In genomic region chr20:38472513-38473352, GRCh38 we compare ENCODE assay signal across 1 cellular context.
TF ChIP-seq lines count a peak whose summit lies in the region.

Gene RALGAPB, plus strand, starts transcription at chr20:38472843. Its CDS starts 15,590 bp downstream, at chr20:38488433.

TF ChIP-seq in HepG2, 621 proteins besides CTCF, POLR2A, EP300 and RAD21 (continued from another document and continues in another):
- TF ChIP-seq, protein P1, sequence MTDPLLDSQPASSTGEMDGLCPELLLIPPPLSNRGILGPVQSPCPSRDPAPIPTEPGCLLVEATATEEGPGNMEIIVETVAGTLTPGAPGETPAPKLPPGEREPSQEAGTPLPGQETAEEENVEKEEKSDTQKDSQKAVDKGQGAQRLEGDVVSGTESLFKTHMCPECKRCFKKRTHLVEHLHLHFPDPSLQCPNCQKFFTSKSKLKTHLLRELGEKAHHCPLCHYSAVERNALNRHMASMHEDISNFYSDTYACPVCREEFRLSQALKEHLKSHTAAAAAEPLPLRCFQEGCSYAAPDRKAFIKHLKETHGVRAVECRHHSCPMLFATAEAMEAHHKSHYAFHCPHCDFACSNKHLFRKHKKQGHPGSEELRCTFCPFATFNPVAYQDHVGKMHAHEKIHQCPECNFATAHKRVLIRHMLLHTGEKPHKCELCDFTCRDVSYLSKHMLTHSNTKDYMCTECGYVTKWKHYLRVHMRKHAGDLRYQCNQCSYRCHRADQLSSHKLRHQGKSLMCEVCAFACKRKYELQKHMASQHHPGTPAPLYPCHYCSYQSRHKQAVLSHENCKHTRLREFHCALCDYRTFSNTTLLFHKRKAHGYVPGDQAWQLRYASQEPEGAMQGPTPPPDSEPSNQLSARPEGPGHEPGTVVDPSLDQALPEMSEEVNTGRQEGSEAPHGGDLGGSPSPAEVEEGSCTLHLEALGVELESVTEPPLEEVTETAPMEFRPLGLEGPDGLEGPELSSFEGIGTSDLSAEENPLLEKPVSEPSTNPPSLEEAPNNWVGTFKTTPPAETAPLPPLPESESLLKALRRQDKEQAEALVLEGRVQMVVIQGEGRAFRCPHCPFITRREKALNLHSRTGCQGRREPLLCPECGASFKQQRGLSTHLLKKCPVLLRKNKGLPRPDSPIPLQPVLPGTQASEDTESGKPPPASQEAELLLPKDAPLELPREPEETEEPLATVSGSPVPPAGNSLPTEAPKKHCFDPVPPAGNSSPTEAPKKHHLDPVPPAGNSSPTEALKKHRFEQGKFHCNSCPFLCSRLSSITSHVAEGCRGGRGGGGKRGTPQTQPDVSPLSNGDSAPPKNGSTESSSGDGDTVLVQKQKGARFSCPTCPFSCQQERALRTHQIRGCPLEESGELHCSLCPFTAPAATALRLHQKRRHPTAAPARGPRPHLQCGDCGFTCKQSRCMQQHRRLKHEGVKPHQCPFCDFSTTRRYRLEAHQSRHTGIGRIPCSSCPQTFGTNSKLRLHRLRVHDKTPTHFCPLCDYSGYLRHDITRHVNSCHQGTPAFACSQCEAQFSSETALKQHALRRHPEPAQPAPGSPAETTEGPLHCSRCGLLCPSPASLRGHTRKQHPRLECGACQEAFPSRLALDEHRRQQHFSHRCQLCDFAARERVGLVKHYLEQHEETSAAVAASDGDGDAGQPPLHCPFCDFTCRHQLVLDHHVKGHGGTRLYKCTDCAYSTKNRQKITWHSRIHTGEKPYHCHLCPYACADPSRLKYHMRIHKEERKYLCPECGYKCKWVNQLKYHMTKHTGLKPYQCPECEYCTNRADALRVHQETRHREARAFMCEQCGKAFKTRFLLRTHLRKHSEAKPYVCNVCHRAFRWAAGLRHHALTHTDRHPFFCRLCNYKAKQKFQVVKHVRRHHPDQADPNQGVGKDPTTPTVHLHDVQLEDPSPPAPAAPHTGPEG (CRISPR knock-in tag; IDR thresholded peaks at IDR 0.05), result peak; percentile 66
- TF ChIP-seq HOXA9 (CRISPR knock-in tag; IDR thresholded peaks at IDR 0.05; ENCODE audit: borderline replicate concordance) (no peak), NFE2L2 (IDR thresholded peaks at IDR 0.05; ENCODE audit: low read length) (no peak), SRF (IDR thresholded peaks at IDR 0.05; ENCODE audit: low read depth, low read length) (no peak), SYNCRIP (IDR thresholded peaks at IDR 0.05; ENCODE audit: insufficient read depth, low read depth, low read length) (no peak), STAT5B (CRISPR knock-in tag; IDR thresholded peaks at IDR 0.05) (peak; percentile 70), ZNF484 (CRISPR knock-in tag; IDR thresholded peaks at IDR 0.05; ENCODE audit: borderline replicate concordance, low read depth) (no peak), FOXJ3 (CRISPR knock-in tag; IDR thresholded peaks at IDR 0.05; ENCODE audit: borderline replicate concordance) (peak; percentile 71; the same call in 1 of the 2 replicates), RFX5 (IDR thresholded peaks at IDR 0.05; ENCODE audit: low read depth, low read length) (no peak), THAP11 (CRISPR knock-in tag; IDR thresholded peaks at IDR 0.05) (peak; percentile 95), PLRG1 (conservative IDR thresholded peaks at IDR 0.05) (no peak), RORA (CRISPR knock-in tag; IDR thresholded peaks at IDR 0.05) (no peak), TSC22D2 (CRISPR knock-in tag; IDR thresholded peaks at IDR 0.05; ENCODE audit: borderline replicate concordance) (peak; percentile 91; the same call in 1 of the 2 replicates), CHCHD3 (CRISPR knock-in tag; IDR thresholded peaks at IDR 0.05) (no peak), KMT2B (CRISPR knock-in tag; IDR thresholded peaks at IDR 0.05) (peak; percentile 94), MBNL3 (CRISPR knock-in tag; conservative IDR thresholded peaks at IDR 0.05) (no peak), ZNF451 (CRISPR knock-in tag; IDR thresholded peaks at IDR 0.05) (peak; percentile 57; the same call in 1 of the 2 replicates), ZNF468 (CRISPR knock-in tag; IDR thresholded peaks at IDR 0.05) (no peak), ZNF577 (CRISPR knock-in tag; IDR thresholded peaks at IDR 0.05; ENCODE audit: borderline replicate concordance, low read depth) (no peak), NCOR1 (IDR thresholded peaks at IDR 0.05; ENCODE audit: borderline replicate concordance, low read length) (no peak; the same call in 1 of the 2 replicates), RCOR2 (CRISPR knock-in tag; IDR thresholded peaks at IDR 0.05) (peak; percentile 37), GTF2F1 (IDR thresholded peaks at IDR 0.05; ENCODE audit: low read length) (no peak), ATF1 (CRISPR knock-in tag; IDR thresholded peaks at IDR 0.05) (no peak), MIER3 (CRISPR knock-in tag; IDR thresholded peaks at IDR 0.05; ENCODE audit: borderline replicate concordance) (peak; percentile 93), ARNT2 (CRISPR knock-in tag; IDR thresholded peaks at IDR 0.05; ENCODE audit: low read depth) (peak; percentile 87; the same call in 1 of the 2 replicates), KDM4B (CRISPR knock-in tag; IDR thresholded peaks at IDR 0.05) (peak; percentile 87; the same call in 1 of the 2 replicates), ZNF660 (CRISPR knock-in tag; IDR thresholded peaks at IDR 0.05; ENCODE audit: borderline replicate concordance, low read depth) (no peak), CC2D1A (CRISPR knock-in tag; IDR thresholded peaks at IDR 0.05) (0 out of 2 replicates have a peak, but pooled peaks have one; percentile 9), DR1 (CRISPR knock-in tag; IDR thresholded peaks at IDR 0.05) (peak; percentile 89; the same call in 1 of the 2 replicates), GABPB1 (CRISPR knock-in tag; IDR thresholded peaks at IDR 0.05) (peak; percentile 95), FOXK1 (CRISPR knock-in tag; IDR thresholded peaks at IDR 0.05; ENCODE audit: borderline replicate concordance, low read depth) (0 out of 2 replicates have a peak, but pooled peaks have one; percentile 85), ZNF558 (CRISPR knock-in tag; IDR thresholded peaks at IDR 0.05; ENCODE audit: borderline replicate concordance) (no peak; the same call in 1 of the 2 replicates), SRSF1 (optimal IDR thresholded peaks at IDR 0.05; ENCODE audit: low read depth, low read length) (no peak), SUZ12 (IDR thresholded peaks at IDR 0.05; ENCODE audit: low read depth, low read length) (no peak), ZNF33A (CRISPR knock-in tag; IDR thresholded peaks at IDR 0.05; ENCODE audit: borderline replicate concordance) (no peak), SNAI1 (CRISPR knock-in tag; IDR thresholded peaks at IDR 0.05; ENCODE audit: borderline replicate concordance) (no peak), ZBTB8A (CRISPR knock-in tag; IDR thresholded peaks at IDR 0.05; ENCODE audit: borderline replicate concordance, low read depth) (no peak)
- TF ChIP-seq, protein P2, sequence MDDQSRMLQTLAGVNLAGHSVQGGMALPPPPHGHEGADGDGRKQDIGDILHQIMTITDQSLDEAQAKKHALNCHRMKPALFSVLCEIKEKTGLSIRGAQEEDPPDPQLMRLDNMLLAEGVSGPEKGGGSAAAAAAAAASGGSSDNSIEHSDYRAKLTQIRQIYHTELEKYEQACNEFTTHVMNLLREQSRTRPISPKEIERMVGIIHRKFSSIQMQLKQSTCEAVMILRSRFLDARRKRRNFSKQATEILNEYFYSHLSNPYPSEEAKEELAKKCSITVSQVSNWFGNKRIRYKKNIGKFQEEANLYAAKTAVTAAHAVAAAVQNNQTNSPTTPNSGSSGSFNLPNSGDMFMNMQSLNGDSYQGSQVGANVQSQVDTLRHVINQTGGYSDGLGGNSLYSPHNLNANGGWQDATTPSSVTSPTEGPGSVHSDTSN (CRISPR knock-in tag; IDR thresholded peaks at IDR 0.05; ENCODE audit: borderline replicate concordance), result no peak
- TF ChIP-seq, protein P3, sequence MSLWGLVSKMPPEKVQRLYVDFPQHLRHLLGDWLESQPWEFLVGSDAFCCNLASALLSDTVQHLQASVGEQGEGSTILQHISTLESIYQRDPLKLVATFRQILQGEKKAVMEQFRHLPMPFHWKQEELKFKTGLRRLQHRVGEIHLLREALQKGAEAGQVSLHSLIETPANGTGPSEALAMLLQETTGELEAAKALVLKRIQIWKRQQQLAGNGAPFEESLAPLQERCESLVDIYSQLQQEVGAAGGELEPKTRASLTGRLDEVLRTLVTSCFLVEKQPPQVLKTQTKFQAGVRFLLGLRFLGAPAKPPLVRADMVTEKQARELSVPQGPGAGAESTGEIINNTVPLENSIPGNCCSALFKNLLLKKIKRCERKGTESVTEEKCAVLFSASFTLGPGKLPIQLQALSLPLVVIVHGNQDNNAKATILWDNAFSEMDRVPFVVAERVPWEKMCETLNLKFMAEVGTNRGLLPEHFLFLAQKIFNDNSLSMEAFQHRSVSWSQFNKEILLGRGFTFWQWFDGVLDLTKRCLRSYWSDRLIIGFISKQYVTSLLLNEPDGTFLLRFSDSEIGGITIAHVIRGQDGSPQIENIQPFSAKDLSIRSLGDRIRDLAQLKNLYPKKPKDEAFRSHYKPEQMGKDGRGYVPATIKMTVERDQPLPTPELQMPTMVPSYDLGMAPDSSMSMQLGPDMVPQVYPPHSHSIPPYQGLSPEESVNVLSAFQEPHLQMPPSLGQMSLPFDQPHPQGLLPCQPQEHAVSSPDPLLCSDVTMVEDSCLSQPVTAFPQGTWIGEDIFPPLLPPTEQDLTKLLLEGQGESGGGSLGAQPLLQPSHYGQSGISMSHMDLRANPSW (CRISPR knock-in tag; IDR thresholded peaks at IDR 0.05; ENCODE audit: borderline replicate concordance), result peak; percentile 61; the same call in 1 of the 2 replicates
- TF ChIP-seq, protein P4, sequence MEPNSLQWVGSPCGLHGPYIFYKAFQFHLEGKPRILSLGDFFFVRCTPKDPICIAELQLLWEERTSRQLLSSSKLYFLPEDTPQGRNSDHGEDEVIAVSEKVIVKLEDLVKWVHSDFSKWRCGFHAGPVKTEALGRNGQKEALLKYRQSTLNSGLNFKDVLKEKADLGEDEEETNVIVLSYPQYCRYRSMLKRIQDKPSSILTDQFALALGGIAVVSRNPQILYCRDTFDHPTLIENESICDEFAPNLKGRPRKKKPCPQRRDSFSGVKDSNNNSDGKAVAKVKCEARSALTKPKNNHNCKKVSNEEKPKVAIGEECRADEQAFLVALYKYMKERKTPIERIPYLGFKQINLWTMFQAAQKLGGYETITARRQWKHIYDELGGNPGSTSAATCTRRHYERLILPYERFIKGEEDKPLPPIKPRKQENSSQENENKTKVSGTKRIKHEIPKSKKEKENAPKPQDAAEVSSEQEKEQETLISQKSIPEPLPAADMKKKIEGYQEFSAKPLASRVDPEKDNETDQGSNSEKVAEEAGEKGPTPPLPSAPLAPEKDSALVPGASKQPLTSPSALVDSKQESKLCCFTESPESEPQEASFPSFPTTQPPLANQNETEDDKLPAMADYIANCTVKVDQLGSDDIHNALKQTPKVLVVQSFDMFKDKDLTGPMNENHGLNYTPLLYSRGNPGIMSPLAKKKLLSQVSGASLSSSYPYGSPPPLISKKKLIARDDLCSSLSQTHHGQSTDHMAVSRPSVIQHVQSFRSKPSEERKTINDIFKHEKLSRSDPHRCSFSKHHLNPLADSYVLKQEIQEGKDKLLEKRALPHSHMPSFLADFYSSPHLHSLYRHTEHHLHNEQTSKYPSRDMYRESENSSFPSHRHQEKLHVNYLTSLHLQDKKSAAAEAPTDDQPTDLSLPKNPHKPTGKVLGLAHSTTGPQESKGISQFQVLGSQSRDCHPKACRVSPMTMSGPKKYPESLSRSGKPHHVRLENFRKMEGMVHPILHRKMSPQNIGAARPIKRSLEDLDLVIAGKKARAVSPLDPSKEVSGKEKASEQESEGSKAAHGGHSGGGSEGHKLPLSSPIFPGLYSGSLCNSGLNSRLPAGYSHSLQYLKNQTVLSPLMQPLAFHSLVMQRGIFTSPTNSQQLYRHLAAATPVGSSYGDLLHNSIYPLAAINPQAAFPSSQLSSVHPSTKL (CRISPR knock-in tag; IDR thresholded peaks at IDR 0.05), result peak; percentile 89
- TF ChIP-seq, protein P5, sequence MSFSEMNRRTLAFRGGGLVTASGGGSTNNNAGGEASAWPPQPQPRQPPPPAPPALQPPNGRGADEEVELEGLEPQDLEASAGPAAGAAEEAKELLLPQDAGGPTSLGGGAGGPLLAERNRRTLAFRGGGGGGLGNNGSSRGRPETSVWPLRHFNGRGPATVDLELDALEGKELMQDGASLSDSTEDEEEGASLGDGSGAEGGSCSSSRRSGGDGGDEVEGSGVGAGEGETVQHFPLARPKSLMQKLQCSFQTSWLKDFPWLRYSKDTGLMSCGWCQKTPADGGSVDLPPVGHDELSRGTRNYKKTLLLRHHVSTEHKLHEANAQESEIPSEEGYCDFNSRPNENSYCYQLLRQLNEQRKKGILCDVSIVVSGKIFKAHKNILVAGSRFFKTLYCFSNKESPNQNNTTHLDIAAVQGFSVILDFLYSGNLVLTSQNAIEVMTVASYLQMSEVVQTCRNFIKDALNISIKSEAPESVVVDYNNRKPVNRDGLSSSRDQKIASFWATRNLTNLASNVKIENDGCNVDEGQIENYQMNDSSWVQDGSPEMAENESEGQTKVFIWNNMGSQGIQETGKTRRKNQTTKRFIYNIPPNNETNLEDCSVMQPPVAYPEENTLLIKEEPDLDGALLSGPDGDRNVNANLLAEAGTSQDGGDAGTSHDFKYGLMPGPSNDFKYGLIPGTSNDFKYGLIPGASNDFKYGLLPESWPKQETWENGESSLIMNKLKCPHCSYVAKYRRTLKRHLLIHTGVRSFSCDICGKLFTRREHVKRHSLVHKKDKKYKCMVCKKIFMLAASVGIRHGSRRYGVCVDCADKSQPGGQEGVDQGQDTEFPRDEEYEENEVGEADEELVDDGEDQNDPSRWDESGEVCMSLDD (CRISPR knock-in tag; IDR thresholded peaks at IDR 0.05; ENCODE audit: borderline replicate concordance), result no peak; the same call in 1 of the 2 replicates
- TF ChIP-seq, protein P6, sequence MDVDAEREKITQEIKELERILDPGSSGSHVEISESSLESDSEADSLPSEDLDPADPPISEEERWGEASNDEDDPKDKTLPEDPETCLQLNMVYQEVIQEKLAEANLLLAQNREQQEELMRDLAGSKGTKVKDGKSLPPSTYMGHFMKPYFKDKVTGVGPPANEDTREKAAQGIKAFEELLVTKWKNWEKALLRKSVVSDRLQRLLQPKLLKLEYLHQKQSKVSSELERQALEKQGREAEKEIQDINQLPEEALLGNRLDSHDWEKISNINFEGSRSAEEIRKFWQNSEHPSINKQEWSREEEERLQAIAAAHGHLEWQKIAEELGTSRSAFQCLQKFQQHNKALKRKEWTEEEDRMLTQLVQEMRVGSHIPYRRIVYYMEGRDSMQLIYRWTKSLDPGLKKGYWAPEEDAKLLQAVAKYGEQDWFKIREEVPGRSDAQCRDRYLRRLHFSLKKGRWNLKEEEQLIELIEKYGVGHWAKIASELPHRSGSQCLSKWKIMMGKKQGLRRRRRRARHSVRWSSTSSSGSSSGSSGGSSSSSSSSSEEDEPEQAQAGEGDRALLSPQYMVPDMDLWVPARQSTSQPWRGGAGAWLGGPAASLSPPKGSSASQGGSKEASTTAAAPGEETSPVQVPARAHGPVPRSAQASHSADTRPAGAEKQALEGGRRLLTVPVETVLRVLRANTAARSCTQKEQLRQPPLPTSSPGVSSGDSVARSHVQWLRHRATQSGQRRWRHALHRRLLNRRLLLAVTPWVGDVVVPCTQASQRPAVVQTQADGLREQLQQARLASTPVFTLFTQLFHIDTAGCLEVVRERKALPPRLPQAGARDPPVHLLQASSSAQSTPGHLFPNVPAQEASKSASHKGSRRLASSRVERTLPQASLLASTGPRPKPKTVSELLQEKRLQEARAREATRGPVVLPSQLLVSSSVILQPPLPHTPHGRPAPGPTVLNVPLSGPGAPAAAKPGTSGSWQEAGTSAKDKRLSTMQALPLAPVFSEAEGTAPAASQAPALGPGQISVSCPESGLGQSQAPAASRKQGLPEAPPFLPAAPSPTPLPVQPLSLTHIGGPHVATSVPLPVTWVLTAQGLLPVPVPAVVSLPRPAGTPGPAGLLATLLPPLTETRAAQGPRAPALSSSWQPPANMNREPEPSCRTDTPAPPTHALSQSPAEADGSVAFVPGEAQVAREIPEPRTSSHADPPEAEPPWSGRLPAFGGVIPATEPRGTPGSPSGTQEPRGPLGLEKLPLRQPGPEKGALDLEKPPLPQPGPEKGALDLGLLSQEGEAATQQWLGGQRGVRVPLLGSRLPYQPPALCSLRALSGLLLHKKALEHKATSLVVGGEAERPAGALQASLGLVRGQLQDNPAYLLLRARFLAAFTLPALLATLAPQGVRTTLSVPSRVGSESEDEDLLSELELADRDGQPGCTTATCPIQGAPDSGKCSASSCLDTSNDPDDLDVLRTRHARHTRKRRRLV (CRISPR knock-in tag; IDR thresholded peaks at IDR 0.05), result no peak
